1 cellular context compared by ENCODE assay signal in genomic region chr7:128389085-128389814, GRCh38.
TF ChIP-seq lines count a peak whose summit lies in the region.

No MANE protein-coding gene starts in this region.

TF ChIP-seq in K562, 482 proteins besides CTCF, POLR2A, EP300 and RAD21:
- no peak for TF ChIP-seq MCM2 (IDR thresholded peaks at IDR 0.05; ENCODE audit: low read depth)
- no peak for TF ChIP-seq ZNF165 (CRISPR knock-in tag; IDR thresholded peaks at IDR 0.05; ENCODE audit: borderline replicate concordance)
- no peak for TF ChIP-seq TOE1 (IDR thresholded peaks at IDR 0.05; ENCODE audit: borderline replicate concordance)
- TF ChIP-seq TOE1 (CRISPR knock-in tag; IDR thresholded peaks at IDR 0.05; ENCODE audit: borderline replicate concordance, low read depth) = no peak
- TF ChIP-seq USF1 (CRISPR knock-in tag; IDR thresholded peaks at IDR 0.05) = no peak
- TF ChIP-seq NEUROD1 (IDR thresholded peaks at IDR 0.05; ENCODE audit: borderline replicate concordance, low read depth, low read length, partially characterized antibody) = no peak
- TF ChIP-seq ZNF12 (CRISPR knock-in tag; IDR thresholded peaks at IDR 0.05) = no peak
- peak; percentile 91 for TF ChIP-seq CTCFL (IDR thresholded peaks at IDR 0.05; ENCODE audit: borderline replicate concordance, insufficient read depth, low read depth, low read length, poor library complexity, severe bottlenecking)
- no peak for TF ChIP-seq KDM5B (IDR thresholded peaks at IDR 0.05; ENCODE audit: insufficient replicate concordance, low read depth, low read length)
- TF ChIP-seq ZBTB7A (IDR thresholded peaks at IDR 0.05; ENCODE audit: borderline replicate concordance, control insufficient read depth, low read depth, low read length) = peak; percentile 61
